Comparison of ENCODE assay signal across 17 cellular contexts in the genomic region with DNA sequence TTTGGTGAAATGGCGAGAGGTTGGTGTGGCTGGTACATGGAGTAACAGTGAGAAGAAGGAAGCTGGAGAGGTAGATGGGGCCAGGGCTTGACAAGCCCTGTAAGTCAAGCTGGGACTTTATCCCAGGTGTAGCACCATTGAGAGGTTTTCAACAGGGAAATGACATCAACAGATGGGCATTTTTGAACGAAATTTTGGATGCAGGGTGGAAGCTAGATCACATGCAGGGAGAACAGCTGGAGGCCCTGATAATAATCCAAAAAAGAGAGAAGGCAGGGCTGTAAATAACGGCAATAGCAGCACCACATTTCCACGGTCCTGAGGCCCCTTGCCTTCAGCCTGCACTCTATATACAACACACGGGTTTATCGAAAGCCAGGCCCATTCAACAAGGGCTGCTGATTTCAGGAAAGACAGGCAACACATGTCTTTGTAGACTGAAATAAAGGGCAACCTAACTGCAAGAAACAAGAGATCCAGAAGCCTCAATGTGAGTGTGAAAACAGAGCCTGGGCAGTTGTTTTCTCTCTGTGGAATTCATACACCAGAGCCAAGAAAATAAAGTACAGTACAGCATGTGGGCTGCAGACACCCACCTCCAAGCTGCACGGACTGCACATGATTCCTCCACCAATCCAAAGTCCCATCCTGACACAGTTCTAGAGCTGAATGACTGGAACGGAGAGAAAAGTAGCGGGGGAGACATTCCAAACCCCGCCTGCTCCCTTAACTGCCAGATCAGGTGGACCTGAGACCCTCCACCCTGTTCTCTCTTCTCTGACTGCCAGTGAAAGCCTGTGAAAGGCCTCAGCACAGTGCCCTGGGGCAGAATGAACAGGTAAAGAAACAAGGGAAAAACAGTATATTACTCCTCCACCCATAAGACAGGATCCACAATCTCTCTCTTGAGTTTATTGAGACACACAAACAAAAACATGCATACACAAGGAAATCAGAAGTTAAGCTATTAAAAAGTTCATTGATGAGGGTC. TPM values are rescaled to one million over a fixed set of nuclear protein-coding genes. Genes with fewer than 3 reads are reported as not detected.
DNase-seq lines count a peak whose midpoint lies in the region; ATAC-seq and TF ChIP-seq lines count a peak whose summit lies in the region.
"Had no signal": no experiment of that assay in that cellular context is flagged by ENCODE, and none has a peak within 500 bp of the region (broad histone marks: within the 10 kb centered on the region; RNA-seq: fewer than 3 reads in every experiment).

No MANE protein-coding gene starts in this region.

- no peak for ATAC-seq in activated T-helper 17 cell treated with anti-CD3 and anti-CD28 coated beads, Interleukin-2, amount 50 U/mL, for 72 hours (replicated peaks)
- ATAC-seq in heart right ventricle (peak in 7 of 8 donors; percentile 26 to 93 (median 60)), GM18861 (IDR thresholded peaks at IDR 0.05; ENCODE audit: unreplicated experiment) (no peak)
- ATAC-seq: Panc1; stimulated activated effector memory CD8-positive, alpha-beta T cell treated with anti-CD3 and anti-CD28 coated beads, Interleukin-12 subunit alpha, Interleukin-12 subunit beta, amount 100 ng/mL, for 72 hours had no signal

- peak overlapping the region; percentile 18 for H3K27ac Mint-ChIP-seq in activated T-helper 17 cell treated with anti-CD3 and anti-CD28 coated beads, Interleukin-2, amount 50 U/mL, for 72 hours
- H3K27ac Mint-ChIP-seq in activated naive CD4-positive, alpha-beta T cell treated with anti-CD3 and anti-CD28 coated beads, Interleukin-2, amount 10 ng/mL, durations not matched to agents 7 days and 5 days: no peak overlapping the region
- H3K27ac Mint-ChIP-seq: stimulated activated effector memory CD8-positive, alpha-beta T cell treated with anti-CD3 and anti-CD28 coated beads, Interleukin-12 subunit alpha, Interleukin-12 subunit beta, amount 100 ng/mL, for 72 hours had no signal

- CTCF ChIA-PET in activated naive CD4-positive, alpha-beta T cell treated with anti-CD3 and anti-CD28 coated beads, Interleukin-2, amount 10 ng/mL, durations not matched to agents 7 days and 5 days (lab: Charles Lee): interaction anchor here (1.9 to 5.5 kb wide), 2 partner anchors 14 to 41 kb away, joined by 4 to 39 read pairs; no protein-coding TSS in a partner anchor

- DNase-seq in DMS 273 treated with DMSO at 0.1 percent for 48 hours (lab: John Stamatoyannopoulos, UW) (peak; percentile 29), heart right ventricle (no peak), posterior cingulate gyrus (peak in 7 of 10 donors; percentile 25 to 89 (median 35)), prostate gland (ENCODE audit: low spot score) (no peak), lower leg skin (ENCODE audit: low spot score in 2 of 2) (no peak)
- no peak for DNase-seq in activated naive CD4-positive, alpha-beta T cell treated with anti-CD3 and anti-CD28 coated beads, Interleukin-2, amount 10 ng/mL, durations not matched to agents 7 days and 5 days
- DNase-seq: activated CD8-positive, alpha-beta memory T cell treated with anti-CD3 and anti-CD28 coated beads, Interleukin-2, amount 50 U/mL, for 4 hours; activated naive CD4-positive, alpha-beta T cell treated with anti-CD3 and anti-CD28 coated beads, Interleukin-2, amount 50 U/mL, for 16 hours; central memory CD4-positive, alpha-beta T cell; MG63; NCI-H1930; NCI-H524 treated with DMSO at 0.1 percent for 48 hours; retina had no signal

- no peaks in the 10 kb centered on the region for H3K27me3 ChIP-seq in heart right ventricle
- H3K27me3 ChIP-seq in prostate gland (replicated peaks; ENCODE audit: insufficient read depth): no peaks in the 10 kb centered on the region
- H3K27me3 ChIP-seq: MG63 had no signal

- WGBS in heart right ventricle, 2 donors: 25 to 30% methylated on average over 10 of the region's 10 CpGs
- WGBS in prostate gland: 38% methylated on average over 10 of the region's 10 CpGs
- 53 to 59% methylated on average over 10 of the region's 10 CpGs for WGBS in lower leg skin, 2 donors

- TF ChIP-seq CTCF in heart right ventricle (IDR thresholded peaks at IDR 0.05): no peak
- no peak for TF ChIP-seq CTCF in prostate gland (IDR thresholded peaks at IDR 0.05)
- no peak for TF ChIP-seq CTCF in lower leg skin (IDR thresholded peaks at IDR 0.05)

- peaks cover 6% of the 10 kb centered on the region for H3K36me3 Mint-ChIP-seq in activated T-helper 17 cell treated with anti-CD3 and anti-CD28 coated beads, Interleukin-2, amount 50 U/mL, for 72 hours (ENCODE audit: low read depth)
- peaks cover 64% of the 10 kb centered on the region for H3K36me3 Mint-ChIP-seq in activated naive CD4-positive, alpha-beta T cell treated with anti-CD3 and anti-CD28 coated beads, Interleukin-2, amount 10 ng/mL, durations not matched to agents 7 days and 5 days
- H3K36me3 Mint-ChIP-seq: stimulated activated effector memory CD8-positive, alpha-beta T cell treated with anti-CD3 and anti-CD28 coated beads, Interleukin-12 subunit alpha, Interleukin-12 subunit beta, amount 100 ng/mL, for 72 hours had no signal

- peak overlapping the region in 8 of 10 donors; percentile 22 to 79 (median 63) for H3K27ac ChIP-seq in heart right ventricle
- no peak overlapping the region for H3K27ac ChIP-seq in prostate gland

- intact Hi-C loops in heart right ventricle (cut with DNase I) (loop anchor here in 2 of 10 donors (5.0 kb wide), 2 partner anchors 32 to 38 kb away; partner anchors contain the start of gene KLHL3 (in 2 of the 2)), posterior cingulate gyrus (cut with DNase I) (no loop called here), prostate gland (cut with DNase I) (no loop called here), lower leg skin (cut with DNase I; ENCODE audit: low total_unique reads) (no loop called here)

- H3K4me3 ChIP-seq in heart right ventricle (no peak overlapping the region), prostate gland (no peak overlapping the region), lower leg skin (ENCODE audit: low read depth, poor library complexity, severe bottlenecking) (no peak overlapping the region)
- H3K4me3 ChIP-seq: MG63 had no signal

- H3K4me1 Mint-ChIP-seq in activated T-helper 17 cell treated with anti-CD3 and anti-CD28 coated beads, Interleukin-2, amount 50 U/mL, for 72 hours: peaks cover 28% of the 10 kb centered on the region
- peaks cover 42% of the 10 kb centered on the region for H3K4me1 Mint-ChIP-seq in activated naive CD4-positive, alpha-beta T cell treated with anti-CD3 and anti-CD28 coated beads, Interleukin-2, amount 10 ng/mL, durations not matched to agents 7 days and 5 days

- no peaks in the 10 kb centered on the region for H3K9me3 Mint-ChIP-seq in activated T-helper 17 cell treated with anti-CD3 and anti-CD28 coated beads, Interleukin-2, amount 50 U/mL, for 72 hours
- H3K9me3 Mint-ChIP-seq in activated naive CD4-positive, alpha-beta T cell treated with anti-CD3 and anti-CD28 coated beads, Interleukin-2, amount 10 ng/mL, durations not matched to agents 7 days and 5 days: no peaks in the 10 kb centered on the region
- H3K9me3 Mint-ChIP-seq: stimulated activated effector memory CD8-positive, alpha-beta T cell treated with anti-CD3 and anti-CD28 coated beads, Interleukin-12 subunit alpha, Interleukin-12 subunit beta, amount 100 ng/mL, for 72 hours had no signal

- TF ChIP-seq POLR2A in prostate gland (IDR thresholded peaks at IDR 0.05) (no peak), lower leg skin (IDR thresholded peaks at IDR 0.05) (no peak)

- peaks cover 20 to 47% (median 39%) of the 10 kb centered on the region in 9 donors for H3K4me1 ChIP-seq in heart right ventricle
- H3K4me1 ChIP-seq in prostate gland (replicated peaks): no peaks in the 10 kb centered on the region

- H3K4me3 Mint-ChIP-seq in activated T-helper 17 cell treated with anti-CD3 and anti-CD28 coated beads, Interleukin-2, amount 50 U/mL, for 72 hours: no peak overlapping the region
- H3K4me3 Mint-ChIP-seq in activated naive CD4-positive, alpha-beta T cell treated with anti-CD3 and anti-CD28 coated beads, Interleukin-2, amount 10 ng/mL, durations not matched to agents 7 days and 5 days: no peak overlapping the region
- H3K4me3 Mint-ChIP-seq: stimulated activated effector memory CD8-positive, alpha-beta T cell treated with anti-CD3 and anti-CD28 coated beads, Interleukin-12 subunit alpha, Interleukin-12 subunit beta, amount 100 ng/mL, for 72 hours had no signal

- H3K36me3 ChIP-seq in heart right ventricle (peaks cover 0 to 40% (median 0%) of the 10 kb centered on the region in 9 donors), prostate gland (no peaks in the 10 kb centered on the region)
- H3K36me3 ChIP-seq: MG63 had no signal

- H3K9me3 ChIP-seq in heart right ventricle: no peaks in the 10 kb centered on the region
- no peaks in the 10 kb centered on the region for H3K9me3 ChIP-seq in prostate gland
- H3K9me3 ChIP-seq: MG63 had no signal

- H3K27me3 Mint-ChIP-seq in activated T-helper 17 cell treated with anti-CD3 and anti-CD28 coated beads, Interleukin-2, amount 50 U/mL, for 72 hours: no peaks in the 10 kb centered on the region
- H3K27me3 Mint-ChIP-seq in activated naive CD4-positive, alpha-beta T cell treated with anti-CD3 and anti-CD28 coated beads, Interleukin-2, amount 10 ng/mL, durations not matched to agents 7 days and 5 days: no peaks in the 10 kb centered on the region

RNA-seq across cellular contexts. Expression of gene KLHL3, which starts 36.3 kb away (rescaled TPM):
- total RNA-seq in activated T-helper 17 cell treated with anti-CD3 and anti-CD28 coated beads, Interleukin-2, amount 50 U/mL, for 72 hours: 1 to 10 TPM; 5.3 to 9.5 TPM
- total RNA-seq in heart right ventricle (10 to 100 TPM; 20.4 to 37.4 (median 28.2) TPM), prostate gland (10 to 100 TPM in 1 of 2 donors, 1 to 10 TPM in 1; 1.8 to 14.0 TPM), lower leg skin (1 to 10 TPM; 1.0 to 3.0 (median 2.1) TPM)
- polyA plus RNA-seq in heart right ventricle: 10 to 100 TPM; 12.4 to 23.2 TPM

RNA-seq across cellular contexts. Expression of gene HNRNPA0, which starts 54.6 kb away (rescaled TPM):
- 10 to 100 TPM; 30.0 to 35.5 TPM for total RNA-seq in activated T-helper 17 cell treated with anti-CD3 and anti-CD28 coated beads, Interleukin-2, amount 50 U/mL, for 72 hours
- 10 to 100 TPM; 12.4 to 23.8 (median 17.4) TPM for total RNA-seq in heart right ventricle
- polyA plus RNA-seq in heart right ventricle: 10 to 100 TPM in 1 of 2 donors, 1 to 10 TPM in 1; 7.9 to 17.9 TPM
- 10 to 100 TPM; 11.0 to 17.4 TPM for total RNA-seq in prostate gland
- 10 to 100 TPM in 1 of 4 donors, 1 to 10 TPM in 3; 6.9 to 11.5 (median 9.3) TPM for total RNA-seq in lower leg skin

Comparison
In these comparisons a context has a peak if more than half of its experiments do, and no peak if none do; other contexts are left out.
1. DNase-seq: peak in DMS 273 treated with DMSO at 0.1 percent for 48 hours (single experiment) and posterior cingulate gyrus (7 of 10); none in heart right ventricle (0 of 2), prostate gland (single experiment), activated naive CD4-positive, alpha-beta T cell treated with anti-CD3 and anti-CD28 coated beads, Interleukin-2, amount 10 ng/mL, durations not matched to agents 7 days and 5 days (single experiment) and lower leg skin (0 of 2).
2. ATAC-seq: peak in heart right ventricle (7 of 8); none in activated T-helper 17 cell treated with anti-CD3 and anti-CD28 coated beads, Interleukin-2, amount 50 U/mL, for 72 hours (single experiment) and GM18861 (single experiment).
3. H3K27ac ChIP-seq: peak in heart right ventricle (8 of 10); none in prostate gland (0 of 2).